Comparison of ENCODE assay signal across 18 cellular contexts in the genomic region with DNA sequence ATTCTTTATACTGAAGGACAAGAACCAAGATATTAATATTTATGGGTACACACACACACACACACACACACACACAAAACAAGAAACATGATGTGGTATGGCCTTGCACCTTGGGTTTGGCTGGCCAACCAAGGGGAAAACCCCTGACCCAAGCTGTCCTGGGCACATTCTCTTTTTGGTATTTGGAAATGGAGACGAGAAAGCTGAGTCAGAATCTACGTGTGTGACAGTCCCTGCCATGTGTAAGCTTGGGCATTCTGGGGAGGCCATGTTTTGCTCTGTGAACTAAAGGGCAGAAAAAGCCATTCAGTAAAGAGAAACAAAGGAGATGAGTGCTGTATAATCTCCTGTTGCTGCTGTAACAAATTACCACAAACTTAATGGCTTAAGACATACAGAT. TPM values are rescaled to one million over a fixed set of nuclear protein-coding genes. Genes with fewer than 3 reads are reported as not detected.
DNase-seq lines count a peak whose midpoint lies in the region; ATAC-seq and TF ChIP-seq lines count a peak whose summit lies in the region.
"Had no signal": no experiment of that assay in that cellular context is flagged by ENCODE, and none has a peak within 500 bp of the region (broad histone marks: within the 10 kb centered on the region; RNA-seq: fewer than 3 reads in every experiment).

No MANE protein-coding gene starts in this region.

- POLR2A ChIA-PET in activated CD4-positive, alpha-beta T cell treated with anti-CD3 and anti-CD28 coated beads for 36 hours (lab: Charles Lee): no interaction called here
- POLR2A ChIA-PET in CD4-positive, alpha-beta T cell (lab: Charles Lee): interaction anchor here (3.0 kb wide), 1 partner anchor 36 kb away, joined by 10 read pairs; a partner anchor contains a TSS

- no peaks in the 10 kb centered on the region for H3F3A ChIP-seq in GM23338 (replicated peaks; ENCODE audit: low read depth)

- H3K9me3 Mint-ChIP-seq in activated CD4-positive, alpha-beta T cell treated with anti-CD3 and anti-CD28 coated beads for 36 hours (ENCODE audit: low read depth): no peaks in the 10 kb centered on the region
- H3K9me3 Mint-ChIP-seq in GM23338: peaks cover 4% of the 10 kb centered on the region; the same call in 1 of the 3 replicates
- peaks cover 23% of the 10 kb centered on the region for H3K9me3 Mint-ChIP-seq in activated T-helper 2 cell treated with anti-CD3 and anti-CD28 coated beads, Interferon-gamma antibody, Interleukin-2, Interleukin-4, amounts not matched to agents 10 μg/mL and 5 μg/mL and 100 μg/mL, durations not matched to agents 14 hours and 24 hours and 36 hours
- H3K9me3 Mint-ChIP-seq in natural killer cell: peaks cover 0 to 4% of the 10 kb centered on the region in 2 donors
- no peaks in the 10 kb centered on the region for H3K9me3 Mint-ChIP-seq in CD4-positive, alpha-beta T cell

- H4K20me1 ChIP-seq in GM23338 (replicated peaks; ENCODE audit: insufficient read depth): no peaks in the 10 kb centered on the region

- no peaks in the 10 kb centered on the region for H3K9me3 ChIP-seq in CD4-positive, alpha-beta T cell (ENCODE audit: control insufficient read depth, low read length)
- H3K9me3 ChIP-seq: esophagus muscularis mucosa, lower lobe of right lung, upper lobe of right lung had no signal

- H2AFZ ChIP-seq in GM23338: peak overlapping the region; percentile 67; the same call in 1 of the 2 replicates

- peaks cover 42% of the 10 kb centered on the region for H3K4me1 Mint-ChIP-seq in activated CD4-positive, alpha-beta T cell treated with anti-CD3 and anti-CD28 coated beads for 36 hours
- peaks cover 3% of the 10 kb centered on the region; the same call in 1 of the 3 replicates for H3K4me1 Mint-ChIP-seq in GM23338
- H3K4me1 Mint-ChIP-seq in activated T-helper 2 cell treated with anti-CD3 and anti-CD28 coated beads, Interferon-gamma antibody, Interleukin-2, Interleukin-4, amounts not matched to agents 10 μg/mL and 5 μg/mL and 100 μg/mL, durations not matched to agents 14 hours and 24 hours and 36 hours (ENCODE audit: low read depth): peaks cover 63% of the 10 kb centered on the region
- H3K4me1 Mint-ChIP-seq in natural killer cell: peaks cover 61 to 73% of the 10 kb centered on the region in 2 donors
- H3K4me1 Mint-ChIP-seq in CD4-positive, alpha-beta T cell (ENCODE audit: low read depth): peaks cover 44% of the 10 kb centered on the region

- H3K4me1 ChIP-seq in GM23338 (ENCODE audit: insufficient read depth): no peaks in the 10 kb centered on the region; the same call in 1 of the 2 replicates

- H3K27ac ChIP-seq in GM23338 (ENCODE audit: low read depth) (no peak overlapping the region), coronary artery (no peak overlapping the region)
- H3K27ac ChIP-seq in CD4-positive, alpha-beta T cell (ENCODE audit: low read depth, low read length): no peak overlapping the region
- H3K27ac ChIP-seq: lower lobe of right lung, SK-N-MC, upper lobe of right lung, WERI-Rb-1 had no signal

- ATAC-seq in activated CD4-positive, alpha-beta T cell treated with anti-CD3 and anti-CD28 coated beads for 36 hours: peak; percentile 60
- ATAC-seq in GM23338: no peak
- ATAC-seq in natural killer cell: peak; percentile 48 to 75 (median 66)
- no peak for ATAC-seq in CD4-positive, alpha-beta T cell (ENCODE audit: poor library complexity)
- ATAC-seq: lower lobe of right lung, right cardiac atrium, upper lobe of right lung had no signal

- peak; percentile 33 for DNase-seq in activated CD4-positive, alpha-beta T cell treated with anti-CD3 and anti-CD28 coated beads for 36 hours
- no peak for DNase-seq in activated CD4-positive, alpha-beta T cell treated with anti-CD3 and anti-CD28 coated beads for 1 hour
- DNase-seq in GM23338 (ENCODE audit: low spot score): no peak
- DNase-seq in activated T-helper 2 cell treated with anti-CD3 and anti-CD28 coated beads, Interferon-gamma antibody, Interleukin-2, Interleukin-4, amounts not matched to agents 10 μg/mL and 5 μg/mL and 100 μg/mL, durations not matched to agents 14 hours and 24 hours and 36 hours (ENCODE audit: low spot score): no peak
- peak; percentile 23 for DNase-seq in natural killer cell
- DNase-seq in coronary artery (ENCODE audit: low spot score): no peak
- DNase-seq in CD4-positive, alpha-beta T cell: no peak
- no peak for DNase-seq in Kasumi-1 (lab: John Stamatoyannopoulos, UW)
- DNase-seq: GF-D8; lower lobe of right lung; NCI-H1092 treated with DMSO at 0.1 percent for 48 hours; right cardiac atrium; stimulated activated CD4-positive, alpha-beta T cell treated with anti-CD3 and anti-CD28 coated beads, Interleukin-4, amount 100 ng/mL, for 4 hours; upper lobe of right lung; WERI-Rb-1 had no signal

- H3K4me3 ChIP-seq in GM23338: no peak overlapping the region
- H3K4me3 ChIP-seq in coronary artery: no peak overlapping the region
- H3K4me3 ChIP-seq: esophagus muscularis mucosa, lower lobe of right lung, SK-N-MC, upper lobe of right lung had no signal

- no peak overlapping the region for H3K4me3 Mint-ChIP-seq in activated CD4-positive, alpha-beta T cell treated with anti-CD3 and anti-CD28 coated beads for 36 hours
- no peak overlapping the region for H3K4me3 Mint-ChIP-seq in GM23338
- no peak overlapping the region for H3K4me3 Mint-ChIP-seq in activated T-helper 2 cell treated with anti-CD3 and anti-CD28 coated beads, Interferon-gamma antibody, Interleukin-2, Interleukin-4, amounts not matched to agents 10 μg/mL and 5 μg/mL and 100 μg/mL, durations not matched to agents 14 hours and 24 hours and 36 hours (ENCODE audit: low read depth)
- no peak overlapping the region for H3K4me3 Mint-ChIP-seq in natural killer cell
- H3K4me3 Mint-ChIP-seq in CD4-positive, alpha-beta T cell: no peak overlapping the region

- H3K27ac Mint-ChIP-seq in activated CD4-positive, alpha-beta T cell treated with anti-CD3 and anti-CD28 coated beads for 36 hours: no peak overlapping the region
- H3K27ac Mint-ChIP-seq in GM23338: peak overlapping the region; percentile 40; the same call in 1 of the 2 replicates
- peak overlapping the region; percentile 60 for H3K27ac Mint-ChIP-seq in activated T-helper 2 cell treated with anti-CD3 and anti-CD28 coated beads, Interferon-gamma antibody, Interleukin-2, Interleukin-4, amounts not matched to agents 10 μg/mL and 5 μg/mL and 100 μg/mL, durations not matched to agents 14 hours and 24 hours and 36 hours
- H3K27ac Mint-ChIP-seq in natural killer cell: peak overlapping the region; percentile 95
- H3K27ac Mint-ChIP-seq in CD4-positive, alpha-beta T cell: no peak overlapping the region

- H3K27me3 ChIP-seq in GM23338 (ENCODE audit: insufficient read depth): no peaks in the 10 kb centered on the region
- no peaks in the 10 kb centered on the region for H3K27me3 ChIP-seq in CD4-positive, alpha-beta T cell (ENCODE audit: control insufficient read depth, insufficient read depth, low read length)
- H3K27me3 ChIP-seq: esophagus muscularis mucosa, upper lobe of right lung had no signal

- H3K36me3 Mint-ChIP-seq in activated CD4-positive, alpha-beta T cell treated with anti-CD3 and anti-CD28 coated beads for 36 hours (ENCODE audit: low read depth): no peaks in the 10 kb centered on the region
- no peaks in the 10 kb centered on the region for H3K36me3 Mint-ChIP-seq in GM23338 (ENCODE audit: low read depth)
- peaks cover 40% of the 10 kb centered on the region for H3K36me3 Mint-ChIP-seq in activated T-helper 2 cell treated with anti-CD3 and anti-CD28 coated beads, Interferon-gamma antibody, Interleukin-2, Interleukin-4, amounts not matched to agents 10 μg/mL and 5 μg/mL and 100 μg/mL, durations not matched to agents 14 hours and 24 hours and 36 hours (ENCODE audit: low read depth)
- H3K36me3 Mint-ChIP-seq in natural killer cell: peaks cover 3% of the 10 kb centered on the region
- no peaks in the 10 kb centered on the region for H3K36me3 Mint-ChIP-seq in CD4-positive, alpha-beta T cell (ENCODE audit: low read depth)

- no peaks in the 10 kb centered on the region for H3K36me3 ChIP-seq in GM23338 (ENCODE audit: insufficient read depth)
- H3K36me3 ChIP-seq: esophagus muscularis mucosa, lower lobe of right lung, upper lobe of right lung, WERI-Rb-1 had no signal

- H3K9me2 ChIP-seq in GM23338 (ENCODE audit: insufficient read depth): no peaks in the 10 kb centered on the region

- intact Hi-C loops in activated CD4-positive, alpha-beta T cell treated with anti-CD3 and anti-CD28 coated beads for 36 hours (cut with DNase I, micrococcal nuclease): loop anchor here in 1 of 2 experiments (5.0 kb wide), 2 partner anchors 32 to 108 kb away; no protein-coding TSS in a partner anchor
- intact Hi-C loops in activated T-helper 2 cell treated with anti-CD3 and anti-CD28 coated beads, Interferon-gamma antibody, Interleukin-2, Interleukin-4, amounts not matched to agents 10 μg/mL and 5 μg/mL and 100 μg/mL, durations not matched to agents 14 hours and 24 hours and 36 hours (cut with micrococcal nuclease): loop anchor here (5.0 kb wide), 2 partner anchors 477 to 1472 kb away; no protein-coding TSS in a partner anchor
- intact Hi-C loops in natural killer cell (cut with micrococcal nuclease): loop anchor here (10.0 kb wide), 1 partner anchor 55 kb away; no protein-coding TSS in a partner anchor
- intact Hi-C loops in CD4-positive, alpha-beta T cell (cut with DNase I, micrococcal nuclease): no loop called here

- CTCF ChIA-PET in activated CD4-positive, alpha-beta T cell treated with anti-CD3 and anti-CD28 coated beads for 36 hours (lab: Charles Lee): interaction anchor here (1.1 to 1.5 kb wide), 2 partner anchors 35 to 50 kb away, joined by 4 to 9 read pairs; a partner anchor contains a TSS
- CTCF ChIA-PET in CD4-positive, alpha-beta T cell (lab: Charles Lee): no interaction called here

- H3K79me2 ChIP-seq in GM23338 (replicated peaks; ENCODE audit: insufficient read depth): no peaks in the 10 kb centered on the region

- no peak overlapping the region for H3K4me2 ChIP-seq in GM23338

- TF ChIP-seq CTCF in GM23338 (conservative IDR thresholded peaks at IDR 0.05; ENCODE audit: low read depth in 2 of 2) (no peak), natural killer cell (IDR thresholded peaks at IDR 0.05) (no peak), coronary artery (IDR thresholded peaks at IDR 0.05) (no peak)
- no peak for TF ChIP-seq CTCF in CD4-positive, alpha-beta T cell (IDR thresholded peaks at IDR 0.05)

- H3K27me3 Mint-ChIP-seq in activated CD4-positive, alpha-beta T cell treated with anti-CD3 and anti-CD28 coated beads for 36 hours: peaks cover 2% of the 10 kb centered on the region
- no peaks in the 10 kb centered on the region for H3K27me3 Mint-ChIP-seq in GM23338 (ENCODE audit: insufficient read depth, low read depth, poor library complexity)
- peaks cover 5% of the 10 kb centered on the region for H3K27me3 Mint-ChIP-seq in activated T-helper 2 cell treated with anti-CD3 and anti-CD28 coated beads, Interferon-gamma antibody, Interleukin-2, Interleukin-4, amounts not matched to agents 10 μg/mL and 5 μg/mL and 100 μg/mL, durations not matched to agents 14 hours and 24 hours and 36 hours (ENCODE audit: low read depth)
- no peaks in the 10 kb centered on the region for H3K27me3 Mint-ChIP-seq in natural killer cell (ENCODE audit: low read depth in 2 of 2)
- no peaks in the 10 kb centered on the region for H3K27me3 Mint-ChIP-seq in CD4-positive, alpha-beta T cell

RNA-seq across cellular contexts. Expression of a gene that starts 35.6 kb away (rescaled TPM):
- 1 to 10 TPM; 2.4 TPM for total RNA-seq in activated CD4-positive, alpha-beta T cell treated with anti-CD3 and anti-CD28 coated beads for 36 hours
- 1.2 and 1.3 TPM in 2 replicates for total RNA-seq in GM23338 (2014; rRNA removed; shearing (Covaris generic))
- 1.3 and 1.9 TPM in 2 replicates for polyA plus RNA-seq in GM23338 (2016; fragmentation: Nextera tagmentation; extraction: Ambion mirVana)
- 53.3 and 54.1 TPM in 2 replicates for total RNA-seq in activated T-helper 2 cell treated with anti-CD3 and anti-CD28 coated beads, Interferon-gamma antibody, Interleukin-2, Interleukin-4, amounts not matched to agents 10 μg/mL and 5 μg/mL and 100 μg/mL, durations not matched to agents 14 hours and 24 hours and 36 hours
- total RNA-seq in natural killer cell: 10 to 100 TPM; 55.3 to 67.9 (median 60.6) TPM
- 1 to 10 TPM; 4.3 to 4.8 TPM for total RNA-seq in CD4-positive, alpha-beta T cell
- total RNA-seq: dermis microvascular lymphatic vessel endothelial cell had no signal

Comparison
In these comparisons a context has a peak if more than half of its experiments do, and no peak if none do; other contexts are left out.
1. DNase-seq: peak in activated CD4-positive, alpha-beta T cell treated with anti-CD3 and anti-CD28 coated beads for 36 hours (single experiment) and natural killer cell (single experiment); none in activated CD4-positive, alpha-beta T cell treated with anti-CD3 and anti-CD28 coated beads for 1 hour (single experiment), GM23338 (single experiment), activated T-helper 2 cell treated with anti-CD3 and anti-CD28 coated beads, Interferon-gamma antibody, Interleukin-2, Interleukin-4, amounts not matched to agents 10 μg/mL and 5 μg/mL and 100 μg/mL, durations not matched to agents 14 hours and 24 hours and 36 hours (single experiment), coronary artery (single experiment), CD4-positive, alpha-beta T cell (0 of 10) and Kasumi-1 (0 of 2).
2. ATAC-seq: peak in activated CD4-positive, alpha-beta T cell treated with anti-CD3 and anti-CD28 coated beads for 36 hours (single experiment) and natural killer cell (3 of 3); none in GM23338 (single experiment) and CD4-positive, alpha-beta T cell (single experiment).
3. H3K27ac Mint-ChIP-seq: peak in GM23338 (single experiment), activated T-helper 2 cell treated with anti-CD3 and anti-CD28 coated beads, Interferon-gamma antibody, Interleukin-2, Interleukin-4, amounts not matched to agents 10 μg/mL and 5 μg/mL and 100 μg/mL, durations not matched to agents 14 hours and 24 hours and 36 hours (single experiment) and natural killer cell (2 of 2); none in activated CD4-positive, alpha-beta T cell treated with anti-CD3 and anti-CD28 coated beads for 36 hours (single experiment) and CD4-positive, alpha-beta T cell (single experiment).
4. intact Hi-C loops: an anchor here in activated T-helper 2 cell treated with anti-CD3 and anti-CD28 coated beads, Interferon-gamma antibody, Interleukin-2, Interleukin-4, amounts not matched to agents 10 μg/mL and 5 μg/mL and 100 μg/mL, durations not matched to agents 14 hours and 24 hours and 36 hours (5.0 kb wide) and natural killer cell (10.0 kb wide); none called in CD4-positive, alpha-beta T cell.